13 cellular contexts compared by ENCODE assay signal in genomic region chr13:106530209-106530906, GRCh38. TPM values are rescaled to one million over a fixed set of nuclear protein-coding genes. Genes with fewer than 3 reads are reported as not detected.
DNase-seq lines count a peak whose midpoint lies in the region; ATAC-seq and TF ChIP-seq lines count a peak whose summit lies in the region.
"Had no signal": no experiment of that assay in that cellular context is flagged by ENCODE, and none has a peak within 500 bp of the region (broad histone marks: within the 10 kb centered on the region; RNA-seq: fewer than 3 reads in every experiment).

No MANE protein-coding gene starts in this region.

- H3K9me3 ChIP-seq in H9 (ENCODE audit: control insufficient read depth, low read depth, low read length): no peaks in the 10 kb centered on the region
- H3K9me3 ChIP-seq in ascending aorta: no peaks in the 10 kb centered on the region
- no peaks in the 10 kb centered on the region for H3K9me3 ChIP-seq in CD4-positive, alpha-beta T cell (ENCODE audit: control insufficient read depth, low read length)

- H3K36me3 Mint-ChIP-seq in H9 (ENCODE audit: insufficient read depth in 1 of 3, low read depth in 3 of 3) (no peaks in the 10 kb centered on the region), progenitor cell of endocrine pancreas (ENCODE audit: insufficient read depth) (no peaks in the 10 kb centered on the region)
- no peaks in the 10 kb centered on the region for H3K36me3 Mint-ChIP-seq in CD4-positive, alpha-beta T cell (ENCODE audit: low read depth)
- H3K36me3 Mint-ChIP-seq: CD8-positive, alpha-beta T cell had no signal

- no peaks in the 10 kb centered on the region; a peak in 1 of 5 replicates for H3K9me3 Mint-ChIP-seq in H9
- no peaks in the 10 kb centered on the region for H3K9me3 Mint-ChIP-seq in progenitor cell of endocrine pancreas (ENCODE audit: low read depth)
- H3K9me3 Mint-ChIP-seq in CD4-positive, alpha-beta T cell: no peaks in the 10 kb centered on the region
- H3K9me3 Mint-ChIP-seq: CD8-positive, alpha-beta T cell had no signal

- no peak overlapping the region for H2BK20ac ChIP-seq in H9 (ENCODE audit: low read depth, low read length, poor library complexity, severe bottlenecking)

- peak overlapping the region in 2 of 3 experiments; percentile 7 to 66; a peak in 3 of 7 replicates for H3K27ac Mint-ChIP-seq in H9
- H3K27ac Mint-ChIP-seq in progenitor cell of endocrine pancreas: peak overlapping the region; percentile 84
- H3K27ac Mint-ChIP-seq in CD4-positive, alpha-beta T cell: no peak overlapping the region
- H3K27ac Mint-ChIP-seq: CD8-positive, alpha-beta T cell had no signal

- H3K4me1 Mint-ChIP-seq in H9: peaks cover 78 to 82% of the 10 kb centered on the region in 2 experiments
- H3K4me1 Mint-ChIP-seq in progenitor cell of endocrine pancreas (ENCODE audit: low read depth): peaks cover 69% of the 10 kb centered on the region
- peaks cover 20% of the 10 kb centered on the region for H3K4me1 Mint-ChIP-seq in CD4-positive, alpha-beta T cell (ENCODE audit: low read depth)

- H4K91ac ChIP-seq in H9 (ENCODE audit: insufficient read length, low read depth, low read length): no peak overlapping the region

- peak overlapping the region; percentile 29 to 98 for H3K4me3 ChIP-seq in ascending aorta

- no peak overlapping the region for H4K8ac ChIP-seq in H9 (replicated peaks; ENCODE audit: insufficient read length, low read depth, low read length)

- H2AK5ac ChIP-seq in H9 (ENCODE audit: insufficient read length, low read length): no peak overlapping the region

- no peak overlapping the region for H3K9ac ChIP-seq in H9 (ENCODE audit: extremely low read depth, insufficient read length, low read length)

- POLR2A ChIA-PET in CD4-positive, alpha-beta T cell (lab: Charles Lee): no interaction called here

- no peak overlapping the region for H4K5ac ChIP-seq in H9 (ENCODE audit: insufficient read length, low read depth, low read length)

- ATAC-seq in CD4-positive, alpha-beta T cell (ENCODE audit: poor library complexity): no peak
- ATAC-seq in GM19023 (IDR thresholded peaks at IDR 0.05; ENCODE audit: unreplicated experiment): no peak
- ATAC-seq: CD8-positive, alpha-beta T cell had no signal

- WGBS in H9 (ENCODE audit: extremely low coverage, insufficient read length, low lambda C conversion rate): no CpG with 5 or more reads among the region's 11 CpGs

- H3K79me1 ChIP-seq in H9 (ENCODE audit: insufficient read depth, low read depth, low read length, poor library complexity, severe bottlenecking): no peaks in the 10 kb centered on the region

- TF ChIP-seq CTCF in H9 (conservative IDR thresholded peaks at IDR 0.05) (no peak), ascending aorta (IDR thresholded peaks at IDR 0.05) (no peak), progenitor cell of endocrine pancreas (IDR thresholded peaks at IDR 0.05; ENCODE audit: unreplicated experiment) (no peak)
- TF ChIP-seq CTCF in CD4-positive, alpha-beta T cell (IDR thresholded peaks at IDR 0.05): no peak

- no peak overlapping the region for H2BK12ac ChIP-seq in H9 (ENCODE audit: insufficient read length, low read depth, low read length)

- no peaks in the 10 kb centered on the region for H3K36me3 ChIP-seq in ascending aorta
- H3K36me3 ChIP-seq: WERI-Rb-1 had no signal

- DNase-seq in H9 (no peak), ascending aorta (ENCODE audit: low spot score in 2 of 2) (no peak), head of caudate nucleus (peak in 27 of 42 donors; percentile 24 to 78 (median 54)), progenitor cell of endocrine pancreas (ENCODE audit: low spot score, unreplicated experiment) (no peak), NCI-H446 treated with DMSO at 0.1 percent for 48 hours (lab: John Stamatoyannopoulos, UW) (no peak)
- DNase-seq in CD4-positive, alpha-beta T cell: no peak
- no peak for DNase-seq in activated CD8-positive, alpha-beta memory T cell treated with anti-CD3 and anti-CD28 coated beads, Interleukin-2, amount 50 U/mL, for 4 hours
- DNase-seq: activated effector memory CD4-positive, alpha-beta T cell treated with anti-CD3 and anti-CD28 coated beads, Interleukin-2, amount 50 U/mL, for 16 hours; CD8-positive, alpha-beta T cell; NCI-H1694; RPMI8226 had no signal

- H3K27ac ChIP-seq in H9 (ENCODE audit: insufficient read length, low read depth, low read length) (no peak overlapping the region), ascending aorta (peak overlapping the region; percentile 67 to 97)
- H3K27ac ChIP-seq in CD4-positive, alpha-beta T cell (ENCODE audit: low read depth, low read length): no peak overlapping the region
- H3K27ac ChIP-seq: WERI-Rb-1 had no signal

- H3K4me3 Mint-ChIP-seq in H9: peak overlapping the region; percentile 11 to 28; a peak in 3 of 5 replicates
- H3K4me3 Mint-ChIP-seq in progenitor cell of endocrine pancreas (ENCODE audit: low read depth): peak overlapping the region; percentile 90
- H3K4me3 Mint-ChIP-seq in CD4-positive, alpha-beta T cell: no peak overlapping the region
- H3K4me3 Mint-ChIP-seq: CD8-positive, alpha-beta T cell had no signal

- H3K23ac ChIP-seq in H9 (ENCODE audit: insufficient read length, low read depth, low read length): no peak overlapping the region

- H3K4ac ChIP-seq in H9 (ENCODE audit: low read depth, low read length): no peak overlapping the region

- peaks cover 38% of the 10 kb centered on the region for H3K27me3 Mint-ChIP-seq in H9 (ENCODE audit: low read depth)
- H3K27me3 Mint-ChIP-seq in progenitor cell of endocrine pancreas: no peaks in the 10 kb centered on the region
- peaks cover 84% of the 10 kb centered on the region for H3K27me3 Mint-ChIP-seq in CD4-positive, alpha-beta T cell

- H2BK120ac ChIP-seq in H9 (ENCODE audit: low read depth, low read length, poor library complexity, severe bottlenecking): no peak overlapping the region

- H3K23me2 ChIP-seq in H9 (ENCODE audit: insufficient read length, low read depth, low read length, poor library complexity, severe bottlenecking): peaks cover 14% of the 10 kb centered on the region

- H3T11ph ChIP-seq in H9 (ENCODE audit: low read length): no peak overlapping the region

- H4K20me1 ChIP-seq in H9 (ENCODE audit: control insufficient read depth, insufficient read depth, insufficient read length): no peaks in the 10 kb centered on the region

- H2BK15ac ChIP-seq in H9 (ENCODE audit: low read depth, low read length): no peak overlapping the region

- H3K4me1 ChIP-seq in H9 (ENCODE audit: insufficient read depth, low read length): peaks cover 31% of the 10 kb centered on the region
- H3K4me1 ChIP-seq in ascending aorta: peaks cover 0 to 2% of the 10 kb centered on the region in 2 donors

- peaks cover 4% of the 10 kb centered on the region; the same call in 1 of the 2 replicates for H3K79me2 ChIP-seq in H9 (ENCODE audit: insufficient read depth, low read length)

- CTCF ChIA-PET in CD4-positive, alpha-beta T cell (lab: Charles Lee): no interaction called here

- H3K18ac ChIP-seq in H9 (ENCODE audit: insufficient read length, low read depth, low read length): no peak overlapping the region

- peaks cover 5% of the 10 kb centered on the region; the same call in 1 of the 2 replicates for H3K27me3 ChIP-seq in H9 (ENCODE audit: insufficient read depth, low read length)
- no peaks in the 10 kb centered on the region for H3K27me3 ChIP-seq in ascending aorta
- peaks cover 63% of the 10 kb centered on the region for H3K27me3 ChIP-seq in CD4-positive, alpha-beta T cell (ENCODE audit: control insufficient read depth, insufficient read depth, low read length)

- no peak overlapping the region for H2AFZ ChIP-seq in H9 (ENCODE audit: low read length)

- H3K14ac ChIP-seq in H9 (ENCODE audit: insufficient read depth, low read length): no peak overlapping the region

- intact Hi-C loops in ascending aorta (cut with DNase I): loop anchor here (5.0 to 10.0 kb wide), 5 partner anchors 906 to 1958 kb away; no protein-coding TSS in a partner anchor
- intact Hi-C loops in head of caudate nucleus (cut with DNase I): loop anchor here (5.0 to 10.0 kb wide), 3 partner anchors 384 to 1116 kb away; no protein-coding TSS in a partner anchor
- intact Hi-C loops in CD4-positive, alpha-beta T cell (cut with DNase I, micrococcal nuclease): loop anchor here in 1 of 2 experiments (10.0 kb wide), 1 partner anchor 1756 kb away; no protein-coding TSS in a partner anchor

- H3K4me2 ChIP-seq in H9 (ENCODE audit: insufficient read depth, insufficient read length, low read length): peak overlapping the region; percentile 26

- H3K56ac ChIP-seq in H9 (ENCODE audit: insufficient read length, low read depth, low read length): no peak overlapping the region

- no peak overlapping the region for H2BK5ac ChIP-seq in H9 (ENCODE audit: insufficient read length, low read length)

RNA-seq across cellular contexts. Expression of gene EFNB2, which starts 5.1 kb away (rescaled TPM):
- 12.7 and 12.9 TPM in 2 replicates for total RNA-seq in H9 (2021)
- 38.0 TPM for total RNA-seq in ascending aorta
- 44.2 and 50.8 TPM in 2 replicates for total RNA-seq in progenitor cell of endocrine pancreas
- total RNA-seq in CD4-positive, alpha-beta T cell: under 1 TPM; 0.20 to 0.36 TPM

RNA-seq across cellular contexts. Expression of gene ARGLU1, which starts 37.6 kb away (rescaled TPM):
- total RNA-seq in H9 (2021) (96.9 and 100 TPM in 2 replicates), ascending aorta (79.7 TPM), progenitor cell of endocrine pancreas (148 and 149 TPM in 2 replicates)
- 100 to 1,000 TPM; 146 to 152 TPM for total RNA-seq in CD4-positive, alpha-beta T cell

Comparison
In these comparisons a context has a peak if more than half of its experiments do, and no peak if none do; other contexts are left out.
1. DNase-seq: peak in head of caudate nucleus (27 of 42); none in H9 (single experiment), ascending aorta (0 of 2), progenitor cell of endocrine pancreas (single experiment), CD4-positive, alpha-beta T cell (0 of 10), activated CD8-positive, alpha-beta memory T cell treated with anti-CD3 and anti-CD28 coated beads, Interleukin-2, amount 50 U/mL, for 4 hours (single experiment) and NCI-H446 treated with DMSO at 0.1 percent for 48 hours (single experiment).
2. H3K27ac ChIP-seq: peak in ascending aorta (2 of 2); none in H9 (single experiment) and CD4-positive, alpha-beta T cell (single experiment).
3. RNA of gene EFNB2, which starts 5.1 kb away (total RNA-seq): 44.2 to 50.8 TPM in progenitor cell of endocrine pancreas, 38.0 TPM in ascending aorta (single experiment) and 12.7 to 12.9 TPM in H9; 0.20 to 0.36 TPM in CD4-positive, alpha-beta T cell; every median in the first group is over 10 times any median in the second.